2 cellular contexts compared by ENCODE assay signal in genomic region chr11:103112364-103112763, GRCh38.
TF ChIP-seq lines count a peak whose summit lies in the region.

No MANE protein-coding gene starts in this region.

TF ChIP-seq in SK-N-SH, 30 proteins besides CTCF, POLR2A, EP300 and RAD21:
- no peak for TF ChIP-seq YY1 (IDR thresholded peaks at IDR 0.05; ENCODE audit: low read depth)
- TF ChIP-seq MEF2A (IDR thresholded peaks at IDR 0.05; ENCODE audit: borderline replicate concordance, low read depth): no peak
- no peak for TF ChIP-seq ELF1 (IDR thresholded peaks at IDR 0.05)
- TF ChIP-seq TEAD4 (IDR thresholded peaks at IDR 0.05; ENCODE audit: borderline replicate concordance, insufficient read depth): no peak
- TF ChIP-seq JUND (IDR thresholded peaks at IDR 0.05): no peak
- TF ChIP-seq RFX5 (IDR thresholded peaks at IDR 0.05; ENCODE audit: low read length): no peak
- no peak for TF ChIP-seq TCF12 (IDR thresholded peaks at IDR 0.05)
- no peak for TF ChIP-seq USF2 (IDR thresholded peaks at IDR 0.05; ENCODE audit: borderline replicate concordance, low read depth, low read length)
- TF ChIP-seq IRF3 (IDR thresholded peaks at IDR 0.05; ENCODE audit: low read depth, low read length): no peak
- no peak for TF ChIP-seq CHD2 (IDR thresholded peaks at IDR 0.05; ENCODE audit: low read length, partially characterized antibody)
- no peak for TF ChIP-seq REST (IDR thresholded peaks at IDR 0.05; ENCODE audit: low read depth, low read length)
- TF ChIP-seq ZBTB33 (IDR thresholded peaks at IDR 0.05; ENCODE audit: borderline replicate concordance, low read depth): no peak
- TF ChIP-seq MAX (IDR thresholded peaks at IDR 0.05; ENCODE audit: low read depth): no peak
- TF ChIP-seq GABPA (IDR thresholded peaks at IDR 0.05; ENCODE audit: low read depth): no peak
- TF ChIP-seq SMC3 (IDR thresholded peaks at IDR 0.05; ENCODE audit: low read depth, low read length): no peak
- TF ChIP-seq POLR2AphosphoS5 (IDR thresholded peaks at IDR 0.05; ENCODE audit: low read depth, low read length): no peak
- TF ChIP-seq RCOR1 (IDR thresholded peaks at IDR 0.05; ENCODE audit: low read length): no peak

TF ChIP-seq in SK-N-SH treated with all-trans-retinoic acid at 6 μM for 48 hours, 23 proteins besides CTCF, POLR2A, EP300 and RAD21:
- TF ChIP-seq TSHZ2 (CRISPR knock-in tag; IDR thresholded peaks at IDR 0.05) (no peak), ESRRG (CRISPR knock-in tag; IDR thresholded peaks at IDR 0.05) (no peak), SNAI2 (CRISPR knock-in tag; IDR thresholded peaks at IDR 0.05) (no peak), ZFP30 (CRISPR knock-in tag; IDR thresholded peaks at IDR 0.05) (no peak), RARB (CRISPR knock-in tag; IDR thresholded peaks at IDR 0.05) (no peak), TCF4 (CRISPR knock-in tag; IDR thresholded peaks at IDR 0.05; ENCODE audit: borderline replicate concordance) (no peak), CSRNP3 (CRISPR knock-in tag; IDR thresholded peaks at IDR 0.05) (no peak), ZNF565 (CRISPR knock-in tag; conservative IDR thresholded peaks at IDR 0.05; ENCODE audit: low read depth) (no peak), OSR1 (CRISPR knock-in tag; IDR thresholded peaks at IDR 0.05) (no peak), GLIS3 (CRISPR knock-in tag; IDR thresholded peaks at IDR 0.05) (no peak), ZNF8 (CRISPR knock-in tag; IDR thresholded peaks at IDR 0.05) (no peak), ISL1 (CRISPR knock-in tag; IDR thresholded peaks at IDR 0.05) (no peak), POU6F1 (CRISPR knock-in tag; IDR thresholded peaks at IDR 0.05; ENCODE audit: borderline replicate concordance, low read depth) (no peak), BACH2 (CRISPR knock-in tag; IDR thresholded peaks at IDR 0.05; ENCODE audit: borderline replicate concordance) (no peak), PATZ1 (CRISPR knock-in tag; IDR thresholded peaks at IDR 0.05; ENCODE audit: borderline replicate concordance) (no peak), TOX (CRISPR knock-in tag; IDR thresholded peaks at IDR 0.05; ENCODE audit: borderline replicate concordance) (no peak), PPARA (CRISPR knock-in tag; IDR thresholded peaks at IDR 0.05; ENCODE audit: borderline replicate concordance) (no peak), ARNTL (CRISPR knock-in tag; IDR thresholded peaks at IDR 0.05; ENCODE audit: borderline replicate concordance, low read depth) (no peak), ZC3H10 (CRISPR knock-in tag; IDR thresholded peaks at IDR 0.05) (no peak), CREB5 (CRISPR knock-in tag; IDR thresholded peaks at IDR 0.05; ENCODE audit: low read depth) (no peak)
